21 cellular contexts compared by ENCODE assay signal in genomic region chr3:151924753-151925152, GRCh38. TPM values are rescaled to one million over a fixed set of nuclear protein-coding genes. Genes with fewer than 3 reads are reported as not detected.
A peak's percentile ranks its signal among the peaks of the same experiment; 100 is the strongest.
DNase-seq lines count a peak whose midpoint lies in the region; ATAC-seq and TF ChIP-seq lines count a peak whose summit lies in the region.
"Had no signal": no experiment of that assay in that cellular context is flagged by ENCODE, and none has a peak within 500 bp of the region (broad histone marks: within the 10 kb centered on the region; RNA-seq: fewer than 3 reads in every experiment).

No MANE protein-coding gene starts in this region.

- no peak overlapping the region for H3K27ac Mint-ChIP-seq in GM23338
- H3K27ac Mint-ChIP-seq: H9 had no signal

- H3K36me3 Mint-ChIP-seq in GM23338 (ENCODE audit: low read depth): no peaks in the 10 kb centered on the region

- no peak for DNase-seq in GM23338 (ENCODE audit: low spot score)
- no peak for DNase-seq in RWPE2 (ENCODE audit: low spot score)
- no peak for DNase-seq in foreskin keratinocyte
- DNase-seq in smooth muscle cell (lab: John Stamatoyannopoulos, UW; ENCODE audit: unreplicated experiment): no peak
- DNase-seq in lower lobe of right lung: no peak
- DNase-seq in dermis blood vessel endothelial cell: no peak
- DNase-seq in hepatocyte (ENCODE audit: low spot score): no peak
- DNase-seq: BE2C, DMS79, H9, KG1, NCI-H1105, NCI-H146, NCI-H2029, NCI-H2227 treated with DMSO at 0.1 percent for 48 hours, NCI-H510A treated with DMSO at 0.1 percent for 48 hours, NCI-H748 treated with DMSO at 0.1 percent for 48 hours, SIG-M5 had no signal

- no peak overlapping the region for H3K27ac ChIP-seq in GM23338 (ENCODE audit: low read depth)
- peak overlapping the region; percentile 79 for H3K27ac ChIP-seq in RWPE2 (ENCODE audit: poor library complexity, severe bottlenecking)
- peak overlapping the region; percentile 29 for H3K27ac ChIP-seq in foreskin keratinocyte
- peak overlapping the region; percentile 14 for H3K27ac ChIP-seq in smooth muscle cell (ENCODE audit: low read depth)
- H3K27ac ChIP-seq in lower lobe of right lung: no peak overlapping the region
- no peak overlapping the region for H3K27ac ChIP-seq in hepatocyte
- H3K27ac ChIP-seq: RWPE1 had no signal

- H3K4me3 Mint-ChIP-seq in GM23338: no peak overlapping the region
- H3K4me3 Mint-ChIP-seq: H9 had no signal

- 80% methylated on average over 3 of the region's 3 CpGs for WGBS in smooth muscle cell (ENCODE audit: low lambda C conversion rate)
- WGBS in hepatocyte (ENCODE audit: low lambda C conversion rate, missing lambda C conversion rate): 96% methylated on average over 3 of the region's 3 CpGs

- H3K9me2 ChIP-seq in GM23338 (ENCODE audit: insufficient read depth) (no peaks in the 10 kb centered on the region; the same call in 1 of the 2 replicates), hepatocyte (replicated peaks; ENCODE audit: insufficient read depth) (no peaks in the 10 kb centered on the region)

- peaks cover 4% of the 10 kb centered on the region for H3K27me3 Mint-ChIP-seq in GM23338 (ENCODE audit: insufficient read depth, low read depth, poor library complexity)

- H3K79me2 ChIP-seq in GM23338 (replicated peaks; ENCODE audit: insufficient read depth) (no peaks in the 10 kb centered on the region), smooth muscle cell (ENCODE audit: low read depth) (no peaks in the 10 kb centered on the region), hepatocyte (no peaks in the 10 kb centered on the region)

- no peak overlapping the region for H3K4me2 ChIP-seq in GM23338
- peak overlapping the region; percentile 0 for H3K4me2 ChIP-seq in smooth muscle cell
- no peak overlapping the region for H3K4me2 ChIP-seq in hepatocyte

- no peaks in the 10 kb centered on the region for H3K9me3 ChIP-seq in RWPE2 (ENCODE audit: severe bottlenecking)
- no peaks in the 10 kb centered on the region for H3K9me3 ChIP-seq in smooth muscle cell (replicated peaks; ENCODE audit: low read depth)
- no peaks in the 10 kb centered on the region for H3K9me3 ChIP-seq in lower lobe of right lung
- no peaks in the 10 kb centered on the region for H3K9me3 ChIP-seq in hepatocyte (ENCODE audit: low read depth)
- H3K9me3 ChIP-seq: A549, BE2C had no signal

- H3K9ac ChIP-seq in smooth muscle cell (ENCODE audit: low read depth): no peak overlapping the region

- H2AFZ ChIP-seq in GM23338: peak overlapping the region; percentile 80; the same call in 1 of the 2 replicates
- H2AFZ ChIP-seq in smooth muscle cell (ENCODE audit: low read depth): peak overlapping the region; percentile 18
- H2AFZ ChIP-seq in hepatocyte: no peak overlapping the region

- TF ChIP-seq CTCF in GM23338 (conservative IDR thresholded peaks at IDR 0.05; ENCODE audit: low read depth in 2 of 2): no peak
- TF ChIP-seq CTCF in RWPE2 (IDR thresholded peaks at IDR 0.05; ENCODE audit: poor library complexity, severe bottlenecking): no peak
- no peak for TF ChIP-seq CTCF in foreskin keratinocyte (conservative IDR thresholded peaks at IDR 0.05)
- no peak for TF ChIP-seq CTCF in smooth muscle cell (IDR thresholded peaks at IDR 0.05; ENCODE audit: borderline replicate concordance, insufficient read depth, poor library complexity, severe bottlenecking)
- TF ChIP-seq CTCF in lower lobe of right lung (IDR thresholded peaks at IDR 0.05): no peak
- no peak for TF ChIP-seq CTCF in hepatocyte (IDR thresholded peaks at IDR 0.05; ENCODE audit: poor library complexity)

- H3K9me3 Mint-ChIP-seq in GM23338: peaks cover 10% of the 10 kb centered on the region

- no peaks in the 10 kb centered on the region for H3K4me1 ChIP-seq in GM23338 (ENCODE audit: insufficient read depth)
- peaks cover 34% of the 10 kb centered on the region for H3K4me1 ChIP-seq in RWPE2 (ENCODE audit: insufficient read depth, poor library complexity, severe bottlenecking)
- peaks cover 40% of the 10 kb centered on the region for H3K4me1 ChIP-seq in foreskin keratinocyte
- peaks cover 10% of the 10 kb centered on the region for H3K4me1 ChIP-seq in smooth muscle cell (ENCODE audit: low read depth)
- H3K4me1 ChIP-seq in lower lobe of right lung: no peaks in the 10 kb centered on the region
- no peaks in the 10 kb centered on the region for H3K4me1 ChIP-seq in hepatocyte (ENCODE audit: insufficient read depth)
- H3K4me1 ChIP-seq: BE2C had no signal

- no peak overlapping the region for H3K4me3 ChIP-seq in GM23338
- no peak overlapping the region for H3K4me3 ChIP-seq in RWPE2 (ENCODE audit: severe bottlenecking)
- H3K4me3 ChIP-seq in smooth muscle cell: no peak overlapping the region
- no peak overlapping the region for H3K4me3 ChIP-seq in lower lobe of right lung
- H3K4me3 ChIP-seq in hepatocyte: no peak overlapping the region
- H3K4me3 ChIP-seq: A549 had no signal

- H3K36me3 ChIP-seq in GM23338 (ENCODE audit: insufficient read depth): no peaks in the 10 kb centered on the region
- H3K36me3 ChIP-seq in RWPE2 (ENCODE audit: low read depth): no peaks in the 10 kb centered on the region
- H3K36me3 ChIP-seq in smooth muscle cell (ENCODE audit: low read depth): no peaks in the 10 kb centered on the region
- no peaks in the 10 kb centered on the region for H3K36me3 ChIP-seq in lower lobe of right lung
- no peaks in the 10 kb centered on the region for H3K36me3 ChIP-seq in hepatocyte (replicated peaks; ENCODE audit: insufficient read depth, low read depth)
- H3K36me3 ChIP-seq: BE2C had no signal

- intact Hi-C loops in lower lobe of right lung (cut with DNase I): no loop called here

- H3K27me3 ChIP-seq in GM23338 (ENCODE audit: insufficient read depth) (no peaks in the 10 kb centered on the region), RWPE2 (ENCODE audit: insufficient read depth, poor library complexity, severe bottlenecking) (no peaks in the 10 kb centered on the region), foreskin keratinocyte (no peaks in the 10 kb centered on the region), smooth muscle cell (ENCODE audit: low read depth) (no peaks in the 10 kb centered on the region), lower lobe of right lung (ENCODE audit: low read depth) (no peaks in the 10 kb centered on the region), hepatocyte (no peaks in the 10 kb centered on the region)
- H3K27me3 ChIP-seq: BE2C had no signal

- no peaks in the 10 kb centered on the region for H3F3A ChIP-seq in GM23338 (replicated peaks; ENCODE audit: low read depth)
- H3F3A ChIP-seq in smooth muscle cell (ENCODE audit: low read depth): peaks cover 4% of the 10 kb centered on the region

- ATAC-seq in GM23338: no peak
- ATAC-seq in RWPE2 (ENCODE audit: low read depth): no peak
- no peak for ATAC-seq in foreskin keratinocyte
- no peak for ATAC-seq in lower lobe of right lung

- no peaks in the 10 kb centered on the region for H3K4me1 Mint-ChIP-seq in GM23338

- no peaks in the 10 kb centered on the region for H4K20me1 ChIP-seq in GM23338 (replicated peaks; ENCODE audit: insufficient read depth)
- no peaks in the 10 kb centered on the region for H4K20me1 ChIP-seq in smooth muscle cell (ENCODE audit: low read depth)
- H4K20me1 ChIP-seq in hepatocyte (ENCODE audit: insufficient read depth, poor library complexity, severe bottlenecking): no peaks in the 10 kb centered on the region

TF ChIP-seq in GM23338, 12 proteins besides CTCF, POLR2A, EP300 and RAD21:
- TF ChIP-seq, protein P1, sequence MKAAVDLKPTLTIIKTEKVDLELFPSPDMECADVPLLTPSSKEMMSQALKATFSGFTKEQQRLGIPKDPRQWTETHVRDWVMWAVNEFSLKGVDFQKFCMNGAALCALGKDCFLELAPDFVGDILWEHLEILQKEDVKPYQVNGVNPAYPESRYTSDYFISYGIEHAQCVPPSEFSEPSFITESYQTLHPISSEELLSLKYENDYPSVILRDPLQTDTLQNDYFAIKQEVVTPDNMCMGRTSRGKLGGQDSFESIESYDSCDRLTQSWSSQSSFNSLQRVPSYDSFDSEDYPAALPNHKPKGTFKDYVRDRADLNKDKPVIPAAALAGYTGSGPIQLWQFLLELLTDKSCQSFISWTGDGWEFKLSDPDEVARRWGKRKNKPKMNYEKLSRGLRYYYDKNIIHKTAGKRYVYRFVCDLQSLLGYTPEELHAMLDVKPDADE (IDR thresholded peaks at IDR 0.05): no peak
- TF ChIP-seq, protein P2, sequence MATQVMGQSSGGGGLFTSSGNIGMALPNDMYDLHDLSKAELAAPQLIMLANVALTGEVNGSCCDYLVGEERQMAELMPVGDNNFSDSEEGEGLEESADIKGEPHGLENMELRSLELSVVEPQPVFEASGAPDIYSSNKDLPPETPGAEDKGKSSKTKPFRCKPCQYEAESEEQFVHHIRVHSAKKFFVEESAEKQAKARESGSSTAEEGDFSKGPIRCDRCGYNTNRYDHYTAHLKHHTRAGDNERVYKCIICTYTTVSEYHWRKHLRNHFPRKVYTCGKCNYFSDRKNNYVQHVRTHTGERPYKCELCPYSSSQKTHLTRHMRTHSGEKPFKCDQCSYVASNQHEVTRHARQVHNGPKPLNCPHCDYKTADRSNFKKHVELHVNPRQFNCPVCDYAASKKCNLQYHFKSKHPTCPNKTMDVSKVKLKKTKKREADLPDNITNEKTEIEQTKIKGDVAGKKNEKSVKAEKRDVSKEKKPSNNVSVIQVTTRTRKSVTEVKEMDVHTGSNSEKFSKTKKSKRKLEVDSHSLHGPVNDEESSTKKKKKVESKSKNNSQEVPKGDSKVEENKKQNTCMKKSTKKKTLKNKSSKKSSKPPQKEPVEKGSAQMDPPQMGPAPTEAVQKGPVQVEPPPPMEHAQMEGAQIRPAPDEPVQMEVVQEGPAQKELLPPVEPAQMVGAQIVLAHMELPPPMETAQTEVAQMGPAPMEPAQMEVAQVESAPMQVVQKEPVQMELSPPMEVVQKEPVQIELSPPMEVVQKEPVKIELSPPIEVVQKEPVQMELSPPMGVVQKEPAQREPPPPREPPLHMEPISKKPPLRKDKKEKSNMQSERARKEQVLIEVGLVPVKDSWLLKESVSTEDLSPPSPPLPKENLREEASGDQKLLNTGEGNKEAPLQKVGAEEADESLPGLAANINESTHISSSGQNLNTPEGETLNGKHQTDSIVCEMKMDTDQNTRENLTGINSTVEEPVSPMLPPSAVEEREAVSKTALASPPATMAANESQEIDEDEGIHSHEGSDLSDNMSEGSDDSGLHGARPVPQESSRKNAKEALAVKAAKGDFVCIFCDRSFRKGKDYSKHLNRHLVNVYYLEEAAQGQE (IDR thresholded peaks at IDR 0.05; ENCODE audit: unreplicated experiment): no peak
- TF ChIP-seq POLR2AphosphoS5 (IDR thresholded peaks at IDR 0.05; ENCODE audit: low read depth) (no peak), JUNB (IDR thresholded peaks at IDR 0.05; ENCODE audit: unreplicated experiment) (no peak)

RNA-seq across cellular contexts. Expression of gene SUCNR1, which starts 51.3 kb away (rescaled TPM):
- not detected in 2 replicates for total RNA-seq in GM23338 (2014; rRNA removed; shearing (Covaris generic))
- polyA plus RNA-seq in GM23338 (2016; fragmentation: Nextera tagmentation; extraction: Ambion mirVana) (not detected in 2 replicates), foreskin keratinocyte (not detected in 2 replicates), smooth muscle cell (not detected in 2 replicates), hepatocyte (0.40 and 0.45 TPM in 2 replicates)
- total RNA-seq in foreskin keratinocyte (not detected in 2 replicates), smooth muscle cell (not detected in 2 replicates), lower lobe of right lung (2.7 TPM), dermis blood vessel endothelial cell (under 0.01 TPM in 1 of 2 replicates, not detected in the other), hepatocyte (0.80 and 1.7 TPM in 2 replicates)
- total RNA-seq: H9, HT1080 had no signal

Comparison
In these comparisons a context has a peak if more than half of its experiments do, and no peak if none do; other contexts are left out.
1. H3K27ac ChIP-seq: peak in RWPE2 (single experiment), foreskin keratinocyte (single experiment) and smooth muscle cell (single experiment); none in GM23338 (single experiment), lower lobe of right lung (single experiment) and hepatocyte (single experiment).